In the genomic region with DNA sequence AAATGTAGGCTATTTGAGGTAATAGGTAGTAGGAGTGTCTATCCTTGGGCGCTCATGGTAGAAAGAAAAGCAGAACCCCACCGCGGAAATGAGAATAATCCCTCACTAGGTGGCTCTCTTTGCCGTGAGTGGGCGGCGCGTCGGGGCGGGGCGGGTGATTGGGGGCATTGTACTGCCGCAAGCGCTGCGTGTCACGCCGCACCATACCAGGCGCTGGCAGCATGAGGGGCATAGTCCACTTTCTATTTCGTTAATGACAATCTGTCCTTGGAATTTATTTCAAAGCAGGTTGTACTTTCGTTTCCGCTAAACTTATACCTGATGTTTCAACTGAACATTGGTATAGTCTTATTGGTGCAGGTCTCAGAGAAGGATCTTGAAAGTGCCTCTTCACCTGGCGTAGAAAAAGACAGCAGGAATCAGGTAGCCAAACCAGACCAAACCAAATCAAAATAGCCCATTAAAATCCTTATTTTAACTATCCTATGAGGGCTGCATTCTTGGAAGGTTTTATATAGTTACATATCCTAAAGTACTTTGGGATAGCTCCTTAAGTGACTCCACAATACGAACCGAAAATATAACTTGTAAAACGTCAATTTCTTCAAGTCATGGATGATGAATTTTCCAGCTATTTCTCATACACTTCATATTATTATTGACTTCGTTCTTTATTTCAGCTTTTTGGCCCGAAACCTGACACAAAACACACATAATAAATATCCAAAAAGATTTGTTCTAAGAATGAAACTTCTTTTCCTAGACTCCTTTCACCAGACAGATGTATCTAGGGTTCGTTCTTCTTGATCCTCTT, we compare ENCODE assay signal across 8 cellular contexts. TPM values are rescaled to one million over a fixed set of nuclear protein-coding genes. Genes with fewer than 3 reads are reported as not detected.
DNase-seq lines count a peak whose midpoint lies in the region; ATAC-seq and TF ChIP-seq lines count a peak whose summit lies in the region.

No MANE protein-coding gene starts in this region.

- H3K9me3 ChIP-seq in AG04450 (ENCODE audit: control insufficient read depth, insufficient read depth, low read length), result no peaks in the 10 kb centered on the region; the same call in 1 of the 2 replicates

- no peak for DNase-seq in AG04450 (ENCODE audit: low read depth, low spot score)
- DNase-seq in NCI-H510A treated with DMSO at 0.1 percent for 48 hours (lab: John Stamatoyannopoulos, UW), result peak; percentile 87
- peak; percentile 92 to 94 for DNase-seq in activated CD4-positive, alpha-beta T cell treated with anti-CD3 and anti-CD28 coated beads for 4 hours
- peak; percentile 63 for DNase-seq in choroid plexus epithelial cell (ENCODE audit: low read depth)
- peak; percentile 92 for DNase-seq in left kidney (ENCODE audit: low read depth, low spot score)
- DNase-seq in stimulated activated CD4-positive, alpha-beta T cell treated with anti-CD3 and anti-CD28 coated beads, Interleukin-2, amount 100 ng/mL, for 24 hours, result peak; percentile 91 to 92

- peak; percentile 47 for TF ChIP-seq CTCF in AG04450 (IDR thresholded peaks at IDR 0.05; ENCODE audit: low read depth, low read length)
- TF ChIP-seq CTCF in choroid plexus epithelial cell (conservative IDR thresholded peaks at IDR 0.05; ENCODE audit: low read depth, low read length), result peak; percentile 68

- H3K4me3 ChIP-seq in AG04450 (ENCODE audit: low read depth, low read length) (peak overlapping the region; percentile 93), choroid plexus epithelial cell (ENCODE audit: low read depth, low read length) (peak overlapping the region; percentile 91)

- POLR2A ChIA-PET in AG04450 (lab: Yijun Ruan, JAX), result interaction anchor here (0.6 to 0.7 kb wide), 2 partner anchors 41 to 223 kb away, joined by 3 to 7 read pairs; no protein-coding TSS in a partner anchor

- no peak overlapping the region for H3K27ac ChIP-seq in AG04450 (ENCODE audit: low read depth, low read length)

- ATAC-seq in GM19023 (IDR thresholded peaks at IDR 0.05; ENCODE audit: unreplicated experiment), result peak; percentile 25
- ATAC-seq in HG03439 (IDR thresholded peaks at IDR 0.05; ENCODE audit: unreplicated experiment), result peak; percentile 35

- H3K27me3 ChIP-seq in AG04450 (ENCODE audit: control insufficient read depth, insufficient read depth, low read length), result peaks cover 3% of the 10 kb centered on the region

- CTCF ChIA-PET in AG04450 (lab: Charles Lee), result interaction anchor here (0.6 to 2.0 kb wide), 5 partner anchors 23 to 215 kb away, joined by 3 to 7 read pairs (median 3); no protein-coding TSS in a partner anchor

RNA-seq across cellular contexts. Expression of a gene that starts 1.9 kb away (rescaled TPM):
- polyA plus RNA-seq in AG04450 (2011; rRNA removed), result 30.3 and 35.1 TPM in 2 replicates
- polyA minus RNA-seq in AG04450 (2011; rRNA and poly(A)+ RNA removed), result 53.8 and 56.6 TPM in 2 replicates

RNA-seq across cellular contexts. Expression of a gene that starts 52.2 kb away (rescaled TPM):
- 0.16 and 0.19 TPM in 2 replicates for polyA plus RNA-seq in AG04450 (2011; rRNA removed)
- polyA minus RNA-seq in AG04450 (2011; rRNA and poly(A)+ RNA removed), result 0.28 and 0.43 TPM in 2 replicates
